8 cellular contexts compared by ENCODE assay signal in the genomic region with DNA sequence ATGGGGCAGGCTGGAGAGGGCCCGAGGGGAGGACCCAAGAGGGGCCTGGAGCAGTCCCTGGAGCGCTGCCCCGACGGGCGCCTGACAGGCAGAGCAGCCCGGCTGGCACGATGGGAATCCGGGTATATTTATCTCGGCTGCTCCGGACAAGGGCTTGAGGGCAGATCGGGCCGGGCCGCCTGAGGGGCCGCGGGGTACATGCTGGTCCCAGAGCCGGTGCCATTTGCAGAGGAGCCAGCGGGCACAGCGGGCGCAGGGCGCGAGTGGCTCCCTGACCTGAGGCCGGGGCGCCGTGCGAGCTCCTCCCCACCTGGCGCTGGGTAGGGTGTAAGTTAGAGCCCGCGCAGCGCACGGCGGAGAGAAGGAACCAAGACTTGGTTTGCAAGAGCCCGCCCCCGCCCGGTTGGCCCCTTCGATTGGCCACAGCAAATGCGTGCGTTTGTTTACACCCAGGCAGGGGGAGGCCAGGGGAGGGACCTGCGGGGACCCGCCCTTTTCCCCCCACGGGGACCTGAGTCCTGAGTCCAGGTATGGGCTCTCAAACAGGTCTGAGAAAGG. TPM values are rescaled to one million over a fixed set of nuclear protein-coding genes. Genes with fewer than 3 reads are reported as not detected.
DNase-seq lines count a peak whose midpoint lies in the region; ATAC-seq, FAIRE-seq and TF ChIP-seq lines count a peak whose summit lies in the region.

No MANE protein-coding gene starts in this region.

- H3K9me2 ChIP-seq in MM.1S (replicated peaks; ENCODE audit: insufficient read depth, low read length), result no peaks in the 10 kb centered on the region

- POLR2A ChIA-PET in activated CD8-positive, alpha-beta T cell treated with anti-CD3 and anti-CD28 coated beads, Interleukin-2, amount 10 ng/mL, durations not matched to agents 7 days and 5 days (lab: Charles Lee), result no interaction called here

- H3K4me3 ChIP-seq in MM.1S (ENCODE audit: low read length) (no peak overlapping the region), gastrocnemius medialis (peak overlapping the region; percentile 74 to 91 (median 76))

- peak; percentile 32 to 48 for TF ChIP-seq POLR2A in gastrocnemius medialis (IDR thresholded peaks at IDR 0.05)

- H3K27me3 Mint-ChIP-seq in activated CD8-positive, alpha-beta T cell treated with anti-CD3 and anti-CD28 coated beads, Interleukin-2, amount 10 ng/mL, durations not matched to agents 7 days and 5 days (ENCODE audit: low read depth), result peaks cover 42% of the 10 kb centered on the region

- H3K27me3 ChIP-seq in MM.1S (replicated peaks; ENCODE audit: insufficient read depth, low read length) (peaks cover 87% of the 10 kb centered on the region), gastrocnemius medialis (no peaks in the 10 kb centered on the region)

- no peak for DNase-seq in MM.1S
- DNase-seq in activated CD8-positive, alpha-beta T cell treated with anti-CD3 and anti-CD28 coated beads, Interleukin-2, amount 10 ng/mL, durations not matched to agents 7 days and 5 days, result peak; percentile 48
- peak; percentile 50 for DNase-seq in left cardiac atrium
- peak; percentile 69 to 80 for DNase-seq in gastrocnemius medialis
- DNase-seq in urothelium cell line (ENCODE audit: low spot score), result no peak
- DNase-seq in DMS114 treated with DMSO at 0.1 percent for 48 hours (lab: John Stamatoyannopoulos, UW; ENCODE audit: unreplicated experiment), result no peak

- no peaks in the 10 kb centered on the region for H3K4me1 Mint-ChIP-seq in activated CD8-positive, alpha-beta T cell treated with anti-CD3 and anti-CD28 coated beads, Interleukin-2, amount 10 ng/mL, durations not matched to agents 7 days and 5 days (ENCODE audit: low read depth)

- H3K36me3 ChIP-seq in MM.1S (replicated peaks; ENCODE audit: insufficient read depth, low read length), result no peaks in the 10 kb centered on the region
- no peaks in the 10 kb centered on the region for H3K36me3 ChIP-seq in gastrocnemius medialis

- in situ Hi-C loops in gastrocnemius medialis (cut with MboI; ENCODE audit: low sequenced_read_pairs in 4 of 4), result no loop called here

- no peaks in the 10 kb centered on the region for H3F3A ChIP-seq in MM.1S (ENCODE audit: insufficient read depth, low read length)

- H3K79me2 ChIP-seq in MM.1S (ENCODE audit: low read length), result no peaks in the 10 kb centered on the region

- H3K4me2 ChIP-seq in MM.1S (ENCODE audit: low read depth, low read length), result peak overlapping the region; percentile 37; the same call in 1 of the 2 replicates

- CTCF ChIA-PET in activated CD8-positive, alpha-beta T cell treated with anti-CD3 and anti-CD28 coated beads, Interleukin-2, amount 10 ng/mL, durations not matched to agents 7 days and 5 days (lab: Charles Lee), result interaction anchor here (1.8 to 4.7 kb wide), 2 partner anchors 11 to 20 kb away, joined by 5 to 24 read pairs; no protein-coding TSS in a partner anchor

- H3K4me3 Mint-ChIP-seq in activated CD8-positive, alpha-beta T cell treated with anti-CD3 and anti-CD28 coated beads, Interleukin-2, amount 10 ng/mL, durations not matched to agents 7 days and 5 days, result no peak overlapping the region

- no peaks in the 10 kb centered on the region for H3K4me1 ChIP-seq in MM.1S (ENCODE audit: low read length)
- peaks cover 25 to 47% of the 10 kb centered on the region in 2 donors for H3K4me1 ChIP-seq in gastrocnemius medialis

- no peaks in the 10 kb centered on the region for H3K9me3 Mint-ChIP-seq in activated CD8-positive, alpha-beta T cell treated with anti-CD3 and anti-CD28 coated beads, Interleukin-2, amount 10 ng/mL, durations not matched to agents 7 days and 5 days (ENCODE audit: insufficient read depth)

- no peaks in the 10 kb centered on the region; the same call in 1 of the 2 replicates for H4K20me1 ChIP-seq in MM.1S (ENCODE audit: insufficient read depth, low read length)

- no peak overlapping the region for H3K9ac ChIP-seq in MM.1S (ENCODE audit: low read length)

- ATAC-seq in activated CD8-positive, alpha-beta T cell treated with anti-CD3 and anti-CD28 coated beads, Interleukin-2, amount 10 ng/mL, durations not matched to agents 7 days and 5 days, result peak; percentile 64
- ATAC-seq in left cardiac atrium, result peak; percentile 63 to 78
- peak; percentile 67 to 69 for ATAC-seq in gastrocnemius medialis
- ATAC-seq in HG02970 (IDR thresholded peaks at IDR 0.05; ENCODE audit: low FRiP score, unreplicated experiment), result no peak
- no peak for ATAC-seq in HG03354 (IDR thresholded peaks at IDR 0.05; ENCODE audit: poor library complexity, severe bottlenecking, unreplicated experiment)

- no peak for TF ChIP-seq CTCF in MM.1S (IDR thresholded peaks at IDR 0.05; ENCODE audit: low read length)
- no peak for TF ChIP-seq CTCF in gastrocnemius medialis (IDR thresholded peaks at IDR 0.05 in 4 of 5, conservative IDR thresholded peaks at IDR 0.05 in 1 of 5)

- H2AFZ ChIP-seq in MM.1S (ENCODE audit: low read length), result no peak overlapping the region

- no peak overlapping the region for H3K27ac ChIP-seq in MM.1S (ENCODE audit: low read length)
- H3K27ac ChIP-seq in gastrocnemius medialis, result peak overlapping the region; percentile 87 to 97 (median 95)

- H3K27ac Mint-ChIP-seq in activated CD8-positive, alpha-beta T cell treated with anti-CD3 and anti-CD28 coated beads, Interleukin-2, amount 10 ng/mL, durations not matched to agents 7 days and 5 days, result no peak overlapping the region

- FAIRE-seq in urothelium cell line (lab: Jason Lieb, UNC), result no peak

- no peaks in the 10 kb centered on the region for H3K36me3 Mint-ChIP-seq in activated CD8-positive, alpha-beta T cell treated with anti-CD3 and anti-CD28 coated beads, Interleukin-2, amount 10 ng/mL, durations not matched to agents 7 days and 5 days (ENCODE audit: low read depth)

- H3K9me3 ChIP-seq in MM.1S (replicated peaks; ENCODE audit: insufficient read depth, low read length) (no peaks in the 10 kb centered on the region), gastrocnemius medialis (no peaks in the 10 kb centered on the region)

- intact Hi-C loops in left cardiac atrium (cut with DNase I) (no loop called here), gastrocnemius medialis (cut with DNase I; ENCODE audit: low total_unique reads) (no loop called here)

RNA-seq across cellular contexts. Expression of a gene that starts 0.7 kb away (rescaled TPM):
- total RNA-seq in activated CD8-positive, alpha-beta T cell treated with anti-CD3 and anti-CD28 coated beads, Interleukin-2, amount 10 ng/mL, durations not matched to agents 7 days and 5 days, result not detected
- total RNA-seq in left cardiac atrium (1 to 10 TPM; 5.2 to 7.7 TPM), gastrocnemius medialis (1 to 10 TPM; 1.9 to 8.9 (median 5.0) TPM)

RNA-seq across cellular contexts. Expression of a gene that starts 14.4 kb away (rescaled TPM):
- total RNA-seq in activated CD8-positive, alpha-beta T cell treated with anti-CD3 and anti-CD28 coated beads, Interleukin-2, amount 10 ng/mL, durations not matched to agents 7 days and 5 days, result not detected
- total RNA-seq in left cardiac atrium (not detected), gastrocnemius medialis (not detected)

RNA-seq across cellular contexts. Expression of a gene that starts 30.2 kb away (rescaled TPM):
- 100 to 1,000 TPM; 515 to 531 TPM for total RNA-seq in activated CD8-positive, alpha-beta T cell treated with anti-CD3 and anti-CD28 coated beads, Interleukin-2, amount 10 ng/mL, durations not matched to agents 7 days and 5 days
- total RNA-seq in left cardiac atrium (100 to 1,000 TPM; 179 to 181 TPM), gastrocnemius medialis (10 to 100 TPM; 26.7 to 67.8 (median 39.8) TPM)

RNA-seq across cellular contexts. Expression of a gene that starts 50.7 kb away (rescaled TPM):
- not detected for total RNA-seq in activated CD8-positive, alpha-beta T cell treated with anti-CD3 and anti-CD28 coated beads, Interleukin-2, amount 10 ng/mL, durations not matched to agents 7 days and 5 days
- total RNA-seq in left cardiac atrium, result 10 to 100 TPM; 12.5 to 24.0 TPM
- total RNA-seq in gastrocnemius medialis, result 10 to 100 TPM in 1 of 4 donors, 1 to 10 TPM in 3; 5.2 to 40.1 (median 7.5) TPM

Comparison
In these comparisons a context has a peak if more than half of its experiments do, and no peak if none do; other contexts are left out.
1. DNase-seq: peak in activated CD8-positive, alpha-beta T cell treated with anti-CD3 and anti-CD28 coated beads, Interleukin-2, amount 10 ng/mL, durations not matched to agents 7 days and 5 days (single experiment), left cardiac atrium (single experiment) and gastrocnemius medialis (2 of 2); none in MM.1S (single experiment), urothelium cell line (single experiment) and DMS114 treated with DMSO at 0.1 percent for 48 hours (single experiment).
2. ATAC-seq: peak in activated CD8-positive, alpha-beta T cell treated with anti-CD3 and anti-CD28 coated beads, Interleukin-2, amount 10 ng/mL, durations not matched to agents 7 days and 5 days (single experiment), left cardiac atrium (2 of 2) and gastrocnemius medialis (2 of 2); none in HG02970 (single experiment) and HG03354 (single experiment).